In the genomic region with DNA sequence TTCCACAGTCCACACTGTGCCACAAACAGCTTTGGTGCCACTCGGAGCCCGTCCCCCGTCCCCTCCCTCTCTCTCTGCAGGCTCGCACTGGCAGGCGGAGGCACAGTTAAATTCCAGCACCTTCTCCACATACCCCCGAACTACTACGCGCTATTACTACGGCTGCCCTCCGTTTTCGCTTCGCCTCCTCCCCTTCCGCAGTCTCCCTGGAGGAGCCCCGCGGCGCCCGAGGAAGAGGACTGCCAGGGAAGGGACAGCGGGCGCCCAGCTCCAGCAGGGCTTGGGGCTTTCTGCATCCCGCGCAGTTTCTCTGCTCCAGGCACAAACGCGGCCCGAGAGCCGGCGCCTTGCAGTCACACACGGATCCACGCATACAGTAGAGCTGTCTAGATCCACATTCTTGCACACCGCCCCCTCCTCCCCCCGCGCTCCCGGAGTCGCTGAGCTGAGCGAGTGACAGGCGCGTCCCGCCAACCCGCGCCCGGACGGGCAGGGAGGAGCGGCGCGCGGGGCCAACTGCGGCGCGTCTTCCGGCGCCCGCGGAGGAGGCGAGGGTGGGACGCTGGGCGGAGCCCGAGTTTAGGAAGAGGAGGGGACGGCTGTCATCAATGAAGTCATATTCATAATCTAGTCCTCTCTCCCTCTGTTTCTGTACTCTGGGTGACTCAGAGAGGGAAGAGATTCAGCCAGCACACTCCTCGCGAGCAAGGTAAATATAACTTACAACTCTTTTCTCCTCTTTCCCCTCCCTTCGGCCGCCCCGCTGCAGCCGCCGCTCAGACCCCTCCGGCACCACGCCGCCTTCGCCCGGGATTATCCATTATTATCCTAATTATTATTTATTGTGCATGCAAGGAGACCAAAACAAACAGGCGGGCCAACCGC, we compare ENCODE assay signal across 8 cellular contexts. TPM values are rescaled to one million over a fixed set of nuclear protein-coding genes. Genes with fewer than 3 reads are reported as not detected.
DNase-seq lines count a peak whose midpoint lies in the region; ATAC-seq and TF ChIP-seq lines count a peak whose summit lies in the region.

SMARCA2 (plus strand) TSS at position 652 of the 885 bp plus-strand sequence. CDS start 13,676 bp downstream, outside the sequence.

- no peaks in the 10 kb centered on the region for H3K36me3 ChIP-seq in mucosa of stomach (ENCODE audit: control insufficient read depth, insufficient read depth, low read length)

- H3K27me3 ChIP-seq in mucosa of stomach (ENCODE audit: control insufficient read depth, insufficient read depth, low read length): peaks cover 6% of the 10 kb centered on the region

- peak within 1 kb of the TSS; percentile 95 for H3K4me3 Mint-ChIP-seq in activated T-cell treated with anti-CD3 and anti-CD28 coated beads, Interleukin-2, amount 50 U/mL, for 24 hours

- peaks cover 6% of the 10 kb centered on the region for H3K4me1 ChIP-seq in mucosa of stomach (ENCODE audit: control insufficient read depth, insufficient read depth, low read length)

- DNase-seq in DMS153 treated with DMSO at 0.1 percent for 48 hours (lab: John Stamatoyannopoulos, UW; ENCODE audit: unreplicated experiment) (peak; percentile 90), erythroblast (lab: John Stamatoyannopoulos, UW) (peak; percentile 95 to 98)
- DNase-seq in activated T-cell treated with anti-CD3 and anti-CD28 coated beads, Interleukin-2, amount 50 U/mL, for 24 hours: peak; percentile 97
- peak; percentile 95 for DNase-seq in stimulated activated CD8-positive, alpha-beta memory T cell treated with anti-CD3 and anti-CD28 coated beads, Interleukin-4, amount 100 ng/mL, for 48 hours

- no peaks in the 10 kb centered on the region for H3K9me3 Mint-ChIP-seq in activated T-cell treated with anti-CD3 and anti-CD28 coated beads, Interleukin-2, amount 50 U/mL, for 24 hours

- no peak for TF ChIP-seq EP300 in Ishikawa (IDR thresholded peaks at IDR 0.05; ENCODE audit: borderline replicate concordance)

- peaks cover 50% of the 10 kb centered on the region for H3K4me1 Mint-ChIP-seq in activated T-cell treated with anti-CD3 and anti-CD28 coated beads, Interleukin-2, amount 50 U/mL, for 24 hours (ENCODE audit: low read depth)

- H3K36me3 Mint-ChIP-seq in activated T-cell treated with anti-CD3 and anti-CD28 coated beads, Interleukin-2, amount 50 U/mL, for 24 hours (ENCODE audit: low read depth): peaks cover 22% of the 10 kb centered on the region

- H3K4me3 ChIP-seq in mucosa of stomach (ENCODE audit: low read length): peak within 1 kb of the TSS; percentile 83

- peak; percentile 92 for TF ChIP-seq POLR2A in erythroblast (IDR thresholded peaks at IDR 0.05; ENCODE audit: low read length)

- H3K27ac Mint-ChIP-seq in activated T-cell treated with anti-CD3 and anti-CD28 coated beads, Interleukin-2, amount 50 U/mL, for 24 hours: peak within 1 kb of the TSS; percentile 99

- H3K27me3 Mint-ChIP-seq in activated T-cell treated with anti-CD3 and anti-CD28 coated beads, Interleukin-2, amount 50 U/mL, for 24 hours: no peaks in the 10 kb centered on the region

- no peaks in the 10 kb centered on the region for H3K9me3 ChIP-seq in mucosa of stomach (ENCODE audit: control insufficient read depth, low read length)

- no peak for TF ChIP-seq RAD21 in Ishikawa (IDR thresholded peaks at IDR 0.05; ENCODE audit: low read depth)

- ATAC-seq in GM21619 (IDR thresholded peaks at IDR 0.05; ENCODE audit: unreplicated experiment): peak; percentile 69

- peak within 1 kb of the TSS; percentile 88 for H3K9ac ChIP-seq in mucosa of stomach (ENCODE audit: low read length)

TF ChIP-seq in Ishikawa, 13 proteins besides CTCF, POLR2A, EP300 and RAD21 (continues in another document):
- TF ChIP-seq, protein P1, sequence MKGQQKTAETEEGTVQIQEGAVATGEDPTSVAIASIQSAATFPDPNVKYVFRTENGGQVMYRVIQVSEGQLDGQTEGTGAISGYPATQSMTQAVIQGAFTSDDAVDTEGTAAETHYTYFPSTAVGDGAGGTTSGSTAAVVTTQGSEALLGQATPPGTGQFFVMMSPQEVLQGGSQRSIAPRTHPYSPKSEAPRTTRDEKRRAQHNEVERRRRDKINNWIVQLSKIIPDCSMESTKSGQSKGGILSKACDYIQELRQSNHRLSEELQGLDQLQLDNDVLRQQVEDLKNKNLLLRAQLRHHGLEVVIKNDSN (IDR thresholded peaks at IDR 0.05): 0 out of 2 replicates have a peak, but pooled peaks have one; percentile 18
- TF ChIP-seq CEBPB (IDR thresholded peaks at IDR 0.05) (no peak), REST (IDR thresholded peaks at IDR 0.05; ENCODE audit: low read depth) (no peak), NFIC (IDR thresholded peaks at IDR 0.05) (no peak), ZBTB7A (IDR thresholded peaks at IDR 0.05; ENCODE audit: low read depth) (peak; percentile 13; the same call in 1 of the 2 replicates), YY1 (IDR thresholded peaks at IDR 0.05; ENCODE audit: low read depth) (no peak), EGR1 (IDR thresholded peaks at IDR 0.05) (peak; percentile 43), TEAD4 (IDR thresholded peaks at IDR 0.05) (peak; percentile 79), CREB1 (IDR thresholded peaks at IDR 0.05; ENCODE audit: low read depth) (peak; percentile 34; the same call in 1 of the 2 replicates)

TF ChIP-seq in PFSK-1, 5 proteins besides CTCF, POLR2A, EP300 and RAD21:
- no peak for TF ChIP-seq SIN3A (IDR thresholded peaks at IDR 0.05; ENCODE audit: borderline replicate concordance, insufficient read depth, low read length)
- TF ChIP-seq FOXP2 (optimal IDR thresholded peaks at IDR 0.05; ENCODE audit: borderline replicate concordance, extremely low read depth, extremely low read length, insufficient read depth): peak; percentile 53
- peak; percentile 69 for TF ChIP-seq POLR2AphosphoS5 (IDR thresholded peaks at IDR 0.05; ENCODE audit: low read depth, low read length)

RNA-seq across cellular contexts. Expression of gene SMARCA2, which starts in this region (rescaled TPM):
- 37.2 TPM for polyA plus RNA-seq in PFSK-1 (2012; ENCODE audit: insufficient read length, low read depth)

Comparison
In these comparisons a context has a peak if more than half of its experiments do, and no peak if none do; other contexts are left out.
1. Peak in every context shown above with its lines: DNase-seq, ATAC-seq and H3K4me3 ChIP-seq.